Comparison of ENCODE assay signal across 2 cellular contexts in the genomic region with DNA sequence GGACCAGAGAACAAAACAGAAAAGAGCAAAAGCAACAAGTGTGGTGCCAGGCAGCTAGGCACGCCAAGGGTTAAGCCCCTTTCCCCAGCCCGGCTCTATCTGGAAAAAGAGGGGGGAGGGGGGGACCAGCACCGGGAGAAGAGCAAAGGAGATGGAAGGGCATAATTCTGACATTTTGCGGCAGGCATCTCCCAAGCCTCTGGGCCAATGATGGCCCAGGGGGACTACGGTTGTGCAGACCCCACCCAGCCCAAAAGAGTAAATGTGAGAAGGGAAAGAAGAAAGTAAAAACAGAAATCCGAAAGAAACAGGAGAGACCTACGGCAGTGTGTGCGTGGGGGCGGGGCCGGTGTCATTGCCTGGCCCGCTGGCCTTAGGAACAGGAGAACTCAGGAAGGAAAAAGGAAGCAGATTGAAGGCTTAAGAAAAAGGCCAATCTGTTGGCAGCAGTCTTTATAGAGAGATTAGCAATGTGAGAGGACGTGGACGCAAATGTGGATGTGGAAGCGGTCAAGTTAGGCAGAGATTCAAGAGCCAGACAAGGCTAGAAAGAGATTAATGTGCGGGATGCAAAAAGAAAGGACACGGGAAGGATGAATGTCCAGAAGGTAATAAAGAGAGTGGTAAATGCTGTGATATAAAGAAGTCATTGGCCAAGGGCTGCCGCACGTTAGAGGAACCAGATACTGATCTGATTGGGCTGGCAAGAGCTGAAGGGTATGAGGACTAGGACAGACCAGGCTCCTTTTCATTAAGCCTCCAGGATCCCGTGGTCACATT.
TF ChIP-seq lines count a peak whose summit lies in the region.

No MANE protein-coding gene starts in this region.

TF ChIP-seq in SK-N-SH, 30 proteins besides CTCF, POLR2A, EP300 and RAD21 (continued from another document):
- TF ChIP-seq, protein P1, sequence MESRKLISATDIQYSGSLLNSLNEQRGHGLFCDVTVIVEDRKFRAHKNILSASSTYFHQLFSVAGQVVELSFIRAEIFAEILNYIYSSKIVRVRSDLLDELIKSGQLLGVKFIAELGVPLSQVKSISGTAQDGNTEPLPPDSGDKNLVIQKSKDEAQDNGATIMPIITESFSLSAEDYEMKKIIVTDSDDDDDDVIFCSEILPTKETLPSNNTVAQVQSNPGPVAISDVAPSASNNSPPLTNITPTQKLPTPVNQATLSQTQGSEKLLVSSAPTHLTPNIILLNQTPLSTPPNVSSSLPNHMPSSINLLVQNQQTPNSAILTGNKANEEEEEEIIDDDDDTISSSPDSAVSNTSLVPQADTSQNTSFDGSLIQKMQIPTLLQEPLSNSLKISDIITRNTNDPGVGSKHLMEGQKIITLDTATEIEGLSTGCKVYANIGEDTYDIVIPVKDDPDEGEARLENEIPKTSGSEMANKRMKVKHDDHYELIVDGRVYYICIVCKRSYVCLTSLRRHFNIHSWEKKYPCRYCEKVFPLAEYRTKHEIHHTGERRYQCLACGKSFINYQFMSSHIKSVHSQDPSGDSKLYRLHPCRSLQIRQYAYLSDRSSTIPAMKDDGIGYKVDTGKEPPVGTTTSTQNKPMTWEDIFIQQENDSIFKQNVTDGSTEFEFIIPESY (IDR thresholded peaks at IDR 0.05; ENCODE audit: borderline replicate concordance, low read depth), result no peak
- no peak for TF ChIP-seq RXRA (IDR thresholded peaks at IDR 0.05; ENCODE audit: borderline replicate concordance, low read depth)
- TF ChIP-seq SMC3 (IDR thresholded peaks at IDR 0.05; ENCODE audit: low read depth, low read length), result no peak
- no peak for TF ChIP-seq EZH2phosphoT487 (IDR thresholded peaks at IDR 0.05; ENCODE audit: borderline replicate concordance, low read depth)
- TF ChIP-seq MXI1 (IDR thresholded peaks at IDR 0.05; ENCODE audit: low read depth, low read length), result no peak
- no peak for TF ChIP-seq JUND (IDR thresholded peaks at IDR 0.05)
- TF ChIP-seq NFIC (IDR thresholded peaks at IDR 0.05; ENCODE audit: borderline replicate concordance), result no peak
- TF ChIP-seq, protein P2, sequence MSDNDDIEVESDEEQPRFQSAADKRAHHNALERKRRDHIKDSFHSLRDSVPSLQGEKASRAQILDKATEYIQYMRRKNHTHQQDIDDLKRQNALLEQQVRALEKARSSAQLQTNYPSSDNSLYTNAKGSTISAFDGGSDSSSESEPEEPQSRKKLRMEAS (IDR thresholded peaks at IDR 0.05; ENCODE audit: low read depth), result no peak
- TF ChIP-seq FOSL2 (IDR thresholded peaks at IDR 0.05; ENCODE audit: borderline replicate concordance, low read depth), result no peak
- TF ChIP-seq YY1 (IDR thresholded peaks at IDR 0.05; ENCODE audit: low read depth), result no peak
- TF ChIP-seq IRF3 (IDR thresholded peaks at IDR 0.05; ENCODE audit: low read depth, low read length), result no peak
- TF ChIP-seq USF2 (IDR thresholded peaks at IDR 0.05; ENCODE audit: borderline replicate concordance, low read depth, low read length), result no peak
- no peak for TF ChIP-seq RFX5 (IDR thresholded peaks at IDR 0.05; ENCODE audit: low read length)
- TF ChIP-seq FOXM1 (IDR thresholded peaks at IDR 0.05; ENCODE audit: low read depth), result no peak
- TF ChIP-seq, protein P3, sequence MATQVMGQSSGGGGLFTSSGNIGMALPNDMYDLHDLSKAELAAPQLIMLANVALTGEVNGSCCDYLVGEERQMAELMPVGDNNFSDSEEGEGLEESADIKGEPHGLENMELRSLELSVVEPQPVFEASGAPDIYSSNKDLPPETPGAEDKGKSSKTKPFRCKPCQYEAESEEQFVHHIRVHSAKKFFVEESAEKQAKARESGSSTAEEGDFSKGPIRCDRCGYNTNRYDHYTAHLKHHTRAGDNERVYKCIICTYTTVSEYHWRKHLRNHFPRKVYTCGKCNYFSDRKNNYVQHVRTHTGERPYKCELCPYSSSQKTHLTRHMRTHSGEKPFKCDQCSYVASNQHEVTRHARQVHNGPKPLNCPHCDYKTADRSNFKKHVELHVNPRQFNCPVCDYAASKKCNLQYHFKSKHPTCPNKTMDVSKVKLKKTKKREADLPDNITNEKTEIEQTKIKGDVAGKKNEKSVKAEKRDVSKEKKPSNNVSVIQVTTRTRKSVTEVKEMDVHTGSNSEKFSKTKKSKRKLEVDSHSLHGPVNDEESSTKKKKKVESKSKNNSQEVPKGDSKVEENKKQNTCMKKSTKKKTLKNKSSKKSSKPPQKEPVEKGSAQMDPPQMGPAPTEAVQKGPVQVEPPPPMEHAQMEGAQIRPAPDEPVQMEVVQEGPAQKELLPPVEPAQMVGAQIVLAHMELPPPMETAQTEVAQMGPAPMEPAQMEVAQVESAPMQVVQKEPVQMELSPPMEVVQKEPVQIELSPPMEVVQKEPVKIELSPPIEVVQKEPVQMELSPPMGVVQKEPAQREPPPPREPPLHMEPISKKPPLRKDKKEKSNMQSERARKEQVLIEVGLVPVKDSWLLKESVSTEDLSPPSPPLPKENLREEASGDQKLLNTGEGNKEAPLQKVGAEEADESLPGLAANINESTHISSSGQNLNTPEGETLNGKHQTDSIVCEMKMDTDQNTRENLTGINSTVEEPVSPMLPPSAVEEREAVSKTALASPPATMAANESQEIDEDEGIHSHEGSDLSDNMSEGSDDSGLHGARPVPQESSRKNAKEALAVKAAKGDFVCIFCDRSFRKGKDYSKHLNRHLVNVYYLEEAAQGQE (IDR thresholded peaks at IDR 0.05; ENCODE audit: low read depth, low read length), result no peak
TF ChIP-seq in SK-N-SH: peak in this region for 0.

TF ChIP-seq in SK-N-SH treated with all-trans-retinoic acid at 6 μM for 48 hours, 23 proteins besides CTCF, POLR2A, EP300 and RAD21 (continued from another document):
- TF ChIP-seq PATZ1 (CRISPR knock-in tag; IDR thresholded peaks at IDR 0.05; ENCODE audit: borderline replicate concordance), result no peak
